ENCODE assay signal across 13 cellular contexts in the genomic region with DNA sequence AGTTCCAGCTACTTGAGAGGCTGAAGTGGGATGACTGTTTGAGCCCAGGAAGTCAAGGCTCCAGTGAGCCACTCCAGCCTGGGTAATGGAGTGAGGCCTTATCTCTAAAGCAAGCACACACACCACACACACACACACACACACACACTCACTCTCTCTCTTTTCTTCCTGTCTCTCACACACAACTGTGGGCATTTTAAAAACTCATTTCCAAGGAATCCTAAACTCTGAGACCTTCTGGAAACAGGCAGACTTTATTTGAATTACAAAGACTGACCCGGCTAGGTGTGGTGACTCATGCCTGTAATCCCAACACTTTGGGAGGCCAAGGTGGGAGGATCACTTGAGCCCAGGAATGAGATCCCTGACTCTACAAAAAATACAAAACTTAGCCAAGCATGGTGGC. TPM values are rescaled to one million over a fixed set of nuclear protein-coding genes. Genes with fewer than 3 reads are reported as not detected.
A peak's percentile ranks its signal among the peaks of the same experiment; 100 is the strongest.
DNase-seq lines count a peak whose midpoint lies in the region; ATAC-seq, FAIRE-seq and TF ChIP-seq lines count a peak whose summit lies in the region.
"Had no signal": no experiment of that assay in that cellular context is flagged by ENCODE, and none has a peak within 500 bp of the region (broad histone marks: within the 10 kb centered on the region; RNA-seq: fewer than 3 reads in every experiment).

No MANE protein-coding gene starts in this region.

- no peaks in the 10 kb centered on the region for H3K27me3 ChIP-seq in Caco-2 (replicated peaks; ENCODE audit: control insufficient read depth, insufficient read depth, low read length)
- no peaks in the 10 kb centered on the region for H3K27me3 ChIP-seq in K562 (ENCODE audit: control insufficient read depth in 2 of 2, insufficient read depth in 2 of 2, low read length in 2 of 2)
- H3K27me3 ChIP-seq: ascending aorta, vagina had no signal

- peak; percentile 6; the same call in 1 of the 2 replicates for TF ChIP-seq EP300 in K562 (IDR thresholded peaks at IDR 0.05; ENCODE audit: low read length)

- FAIRE-seq in K562 (lab: Jason Lieb, UNC), result peak; percentile 69

- TF ChIP-seq POLR2A in K562 (conservative IDR thresholded peaks at IDR 0.05), result no peak

- no TSS peak for BruUV-seq in Caco-2 (replicated peaks; lab: Mats Ljungman, UMichigan)
- BruUV-seq in K562 (replicated peaks; lab: Mats Ljungman, UMichigan), result no TSS peak

- H2AFZ ChIP-seq in K562 (ENCODE audit: low read depth, low read length), result peak overlapping the region; percentile 46

- no peaks in the 10 kb centered on the region for H3K9me1 ChIP-seq in K562 (ENCODE audit: control insufficient read depth, insufficient read depth, low read length)

- H3K4me2 ChIP-seq in K562 (ENCODE audit: insufficient read depth, low read length), result no peak overlapping the region

- H3K4me1 Mint-ChIP-seq in Caco-2 (ENCODE audit: low read depth, unreplicated experiment) (peaks cover 29% of the 10 kb centered on the region), HFFc6 (ENCODE audit: low read depth) (peaks cover 36% of the 10 kb centered on the region)
- H3K4me1 Mint-ChIP-seq in T-helper 2 cell treated with Interferon-gamma antibody and Interleukin-4, amounts not matched to agents 5 μg/mL and 100 μg/mL, for 36 hours (ENCODE audit: low read depth), result no peaks in the 10 kb centered on the region
- H3K4me1 Mint-ChIP-seq: activated CD4-positive, alpha-beta T cell treated with anti-CD3 and anti-CD28 coated beads, Interleukin-2, amount 10 ng/mL, durations not matched to agents 7 days and 5 days had no signal

- H3K4me3 Mint-ChIP-seq in Caco-2 (ENCODE audit: unreplicated experiment) (no peak overlapping the region), HFFc6 (no peak overlapping the region)
- no peak overlapping the region for H3K4me3 Mint-ChIP-seq in T-helper 2 cell treated with Interferon-gamma antibody and Interleukin-4, amounts not matched to agents 5 μg/mL and 100 μg/mL, for 36 hours
- H3K4me3 Mint-ChIP-seq: activated CD4-positive, alpha-beta T cell treated with anti-CD3 and anti-CD28 coated beads, Interleukin-2, amount 10 ng/mL, durations not matched to agents 7 days and 5 days had no signal

- peak in 1 of 2 experiments; percentile 9; a peak in 1 of 4 replicates for TF ChIP-seq RAD21 in K562 (CRISPR knock-in tag; conservative IDR thresholded peaks at IDR 0.05 in 1 of 2, IDR thresholded peaks at IDR 0.05 in 1 of 2)

- in situ Hi-C loops in K562 (cut with MboI) (no loop called here), ACHN (cut with HindIII; ENCODE audit: low pct_ligation_motif_present, low pct_unique_long_range_greater_than_20kb, low sequenced_read_pairs) (no loop called here)

- H3K9ac ChIP-seq in K562 (ENCODE audit: insufficient read depth in 1 of 2, low read depth in 2 of 2, low read length in 2 of 2), result peak overlapping the region in 1 of 2 experiments; percentile 16; a peak in 2 of 4 replicates

- TF ChIP-seq CTCF in Caco-2 (IDR thresholded peaks at IDR 0.05; ENCODE audit: insufficient read depth in 1 of 2, low read depth in 1 of 2, low read length in 1 of 2, severe bottlenecking in 1 of 2, unreplicated experiment in 1 of 2), result no peak
- TF ChIP-seq CTCF in HFFc6 (IDR thresholded peaks at IDR 0.05), result no peak
- TF ChIP-seq CTCF in K562 (IDR thresholded peaks at IDR 0.05 in 2 of 3, conservative IDR thresholded peaks at IDR 0.05 in 1 of 3; ENCODE audit: insufficient read depth in 2 of 3, low read depth in 1 of 3, low read length in 3 of 3), result no peak

- H3K36me3 ChIP-seq in Caco-2 (ENCODE audit: control insufficient read depth, insufficient read depth, low read length) (no peaks in the 10 kb centered on the region), K562 (ENCODE audit: control insufficient read depth, insufficient read depth, low read length) (0 out of 3 replicates have a peak, but pooled peaks cover under 1% of the 10 kb centered on the region)
- H3K36me3 ChIP-seq: vagina had no signal

- H3K9me3 Mint-ChIP-seq in Caco-2 (ENCODE audit: unreplicated experiment) (no peaks in the 10 kb centered on the region), HFFc6 (no peaks in the 10 kb centered on the region)
- no peaks in the 10 kb centered on the region for H3K9me3 Mint-ChIP-seq in T-helper 2 cell treated with Interferon-gamma antibody and Interleukin-4, amounts not matched to agents 5 μg/mL and 100 μg/mL, for 36 hours
- H3K9me3 Mint-ChIP-seq: activated CD4-positive, alpha-beta T cell treated with anti-CD3 and anti-CD28 coated beads, Interleukin-2, amount 10 ng/mL, durations not matched to agents 7 days and 5 days had no signal

- H3K27ac ChIP-seq in K562 (ENCODE audit: extremely low read depth, low read depth, low read length), result peak overlapping the region; percentile 56
- H3K27ac ChIP-seq: ascending aorta, vagina had no signal

- no peaks in the 10 kb centered on the region for H4K20me1 ChIP-seq in K562 (replicated peaks; ENCODE audit: control insufficient read depth, insufficient read depth, low read length)

- H3K36me3 Mint-ChIP-seq in Caco-2 (ENCODE audit: insufficient read depth, unreplicated experiment), result peaks cover 31% of the 10 kb centered on the region
- peaks cover 12% of the 10 kb centered on the region for H3K36me3 Mint-ChIP-seq in HFFc6 (ENCODE audit: low read depth)
- peaks cover under 1% of the 10 kb centered on the region for H3K36me3 Mint-ChIP-seq in T-helper 2 cell treated with Interferon-gamma antibody and Interleukin-4, amounts not matched to agents 5 μg/mL and 100 μg/mL, for 36 hours (ENCODE audit: low read depth)

- no peaks in the 10 kb centered on the region for H3K27me3 Mint-ChIP-seq in Caco-2 (ENCODE audit: insufficient read depth, unreplicated experiment)
- H3K27me3 Mint-ChIP-seq in HFFc6 (ENCODE audit: insufficient read depth), result no peaks in the 10 kb centered on the region; the same call in 1 of the 2 replicates
- H3K27me3 Mint-ChIP-seq in T-helper 2 cell treated with Interferon-gamma antibody and Interleukin-4, amounts not matched to agents 5 μg/mL and 100 μg/mL, for 36 hours (ENCODE audit: low read depth), result no peaks in the 10 kb centered on the region
- H3K27me3 Mint-ChIP-seq: activated CD4-positive, alpha-beta T cell treated with anti-CD3 and anti-CD28 coated beads, Interleukin-2, amount 10 ng/mL, durations not matched to agents 7 days and 5 days had no signal

- peak; percentile 86 for ATAC-seq in K562
- ATAC-seq in GM18909 (IDR thresholded peaks at IDR 0.05; ENCODE audit: poor library complexity, unreplicated experiment), result no peak

- no peak for DNase-seq in Caco-2
- peak; percentile 38 for DNase-seq in HFFc6
- DNase-seq in K562 (ENCODE audit: extremely low read depth in 1 of 4, low spot score in 3 of 4), result peak in 2 of 4 experiments; percentile 17 to 72
- peak; percentile 83 for DNase-seq in kidney tubule cell (ENCODE audit: low spot score)
- no peak for DNase-seq in ACHN
- no peak for DNase-seq in T-helper 2 cell treated with Interferon-gamma antibody and Interleukin-4, amounts not matched to agents 5 μg/mL and 100 μg/mL, for 36 hours (ENCODE audit: low spot score)
- DNase-seq in SKM-1 treated with dmso at 0.1 percent for 144 hours (lab: John Stamatoyannopoulos, UW; ENCODE audit: unreplicated experiment), result no peak
- DNase-seq: activated CD4-positive, alpha-beta T cell treated with anti-CD3 and anti-CD28 coated beads, Interleukin-2, amount 10 ng/mL, durations not matched to agents 7 days and 5 days; Kasumi-1; SW 1271 had no signal

- H3K27ac Mint-ChIP-seq in Caco-2 (ENCODE audit: unreplicated experiment) (peak overlapping the region; percentile 20), HFFc6 (peak overlapping the region; percentile 19)
- no peak overlapping the region for H3K27ac Mint-ChIP-seq in T-helper 2 cell treated with Interferon-gamma antibody and Interleukin-4, amounts not matched to agents 5 μg/mL and 100 μg/mL, for 36 hours
- H3K27ac Mint-ChIP-seq: activated CD4-positive, alpha-beta T cell treated with anti-CD3 and anti-CD28 coated beads, Interleukin-2, amount 10 ng/mL, durations not matched to agents 7 days and 5 days had no signal

- intact Hi-C loops in Caco-2 (cut with micrococcal nuclease; ENCODE audit: unreplicated experiment) (loop anchor here (5.0 kb wide), 1 partner anchor 53 kb away; no protein-coding TSS in a partner anchor), K562 (cut with micrococcal nuclease) (no loop called here)

- POLR2A ChIA-PET in Caco-2 (lab: Charles Lee) (no interaction called here), K562 (lab: Yijun Ruan, JAX) (no interaction called here)

- CTCF ChIA-PET in Caco-2 (lab: Charles Lee), result no interaction called here
- CTCF ChIA-PET in K562 (lab: Yijun Ruan, JAX; ENCODE audit: low intra/inter-chr PET ratio), result no interaction called here

- 0% methylated on average over 1 of the region's 1 CpG for WGBS in K562 (ENCODE audit: insufficient coverage, low coverage, missing lambda C conversion rate)

- no peaks in the 10 kb centered on the region for H3K9me3 ChIP-seq in Caco-2
- no peaks in the 10 kb centered on the region for H3K9me3 ChIP-seq in K562 (replicated peaks; ENCODE audit: control insufficient read depth, insufficient read depth, low read depth, low read length)
- H3K9me3 ChIP-seq: ascending aorta, vagina had no signal

- H3K79me2 ChIP-seq in K562 (ENCODE audit: control insufficient read depth, insufficient read depth, low read length), result no peaks in the 10 kb centered on the region

- H3K4me3 ChIP-seq in Caco-2 (ENCODE audit: low read depth, low read length), result no peak overlapping the region
- no peak overlapping the region for H3K4me3 ChIP-seq in K562
- H3K4me3 ChIP-seq: ascending aorta, vagina had no signal

- H3K4me1 ChIP-seq in Caco-2, result peaks cover 9% of the 10 kb centered on the region
- H3K4me1 ChIP-seq in K562 (replicated peaks in 1 of 2; ENCODE audit: control insufficient read depth in 2 of 2, insufficient read depth in 2 of 2, low read length in 2 of 2), result peaks cover 16% of the 10 kb centered on the region in 2 experiments
- H3K4me1 ChIP-seq: ascending aorta, vagina had no signal

RNA-seq across cellular contexts. Expression of gene WDSUB1, which starts 21.3 kb away (rescaled TPM):
- total RNA-seq in Caco-2 (2022), result 15.5 and 16.5 TPM in 2 replicates
- total RNA-seq in HFFc6 (2021; fragmentation: NEBNext Ultra II Directional; extraction: Animal tissue kit (Norgen Biotek cat#: 25700)), result 1 to 10 TPM; 6.1 to 8.9 (median 7.0) TPM
- 19.6 and 26.3 TPM in 2 replicates for total RNA-seq in K562 (2011; cell fraction: chromatin; rRNA removed; ENCODE audit: low replicate concordance)
- 7.2 and 12.6 TPM in 2 replicates for total RNA-seq in K562 (2011; cell fraction: nucleolus; rRNA removed)
- 10.6 and 11.9 TPM in 2 replicates for total RNA-seq in K562 (2011; cell fraction: nucleoplasm; rRNA removed)
- 7.7 and 9.0 TPM in 2 replicates for total RNA-seq in K562 (2014; rRNA removed)
- total RNA-seq in K562 (2014; rRNA removed; fragmentation: Illumina TruSeq; extraction: Trizol), result 13.7 TPM in 2 replicates
- 11.2 and 12.3 TPM in 2 replicates for total RNA-seq in K562 (2015; rRNA removed; fragmentation: Illumina TruSeq; extraction: Trizol)
- 10.0 and 10.9 TPM in 2 replicates for total RNA-seq in K562 (2021)
- polyA plus RNA-seq in K562 (2011; rRNA removed), result 9.4 and 10.0 TPM in 2 replicates
- 4.2 and 6.7 TPM in 2 replicates for polyA plus RNA-seq in K562 (2011; cell fraction: cytosol; rRNA removed)
- polyA plus RNA-seq in K562 (2011; cell fraction: nucleus; rRNA removed), result 12.5 and 14.2 TPM in 2 replicates
- polyA plus RNA-seq in K562 (2012), result 10.9 and 18.0 TPM in 2 replicates
- polyA plus RNA-seq in K562 (2014; fragmentation: Illumina TruSeq; extraction: Trizol), result 10.0 and 11.1 TPM in 2 replicates
- polyA plus RNA-seq in K562 (2014; fragmentation: Nextera tagmentation; extraction: Ambion mirVana), result 1 to 10 TPM; 5.2 to 6.3 TPM
- polyA plus RNA-seq in K562 (2014; rRNA removed), result 8.5 and 12.3 TPM in 2 replicates
- 16.4 and 18.0 TPM in 2 replicates for polyA minus RNA-seq in K562 (2011; rRNA and poly(A)+ RNA removed)
- 8.0 and 8.3 TPM in 2 replicates for polyA minus RNA-seq in K562 (2011; cell fraction: cytosol; rRNA and poly(A)+ RNA removed)
- 11.3 and 18.9 TPM in 2 replicates for polyA minus RNA-seq in K562 (2011; cell fraction: nucleus; rRNA and poly(A)+ RNA removed)
- total RNA-seq: ascending aorta had no signal

Comparison
In these comparisons a context has a peak if more than half of its experiments do, and no peak if none do; other contexts are left out.
1. DNase-seq: peak in HFFc6 (single experiment) and kidney tubule cell (single experiment); none in Caco-2 (0 of 2), ACHN (single experiment), T-helper 2 cell treated with Interferon-gamma antibody and Interleukin-4, amounts not matched to agents 5 μg/mL and 100 μg/mL, for 36 hours (single experiment) and SKM-1 treated with dmso at 0.1 percent for 144 hours (single experiment).